8 cellular contexts compared by ENCODE assay signal in the genomic region with DNA sequence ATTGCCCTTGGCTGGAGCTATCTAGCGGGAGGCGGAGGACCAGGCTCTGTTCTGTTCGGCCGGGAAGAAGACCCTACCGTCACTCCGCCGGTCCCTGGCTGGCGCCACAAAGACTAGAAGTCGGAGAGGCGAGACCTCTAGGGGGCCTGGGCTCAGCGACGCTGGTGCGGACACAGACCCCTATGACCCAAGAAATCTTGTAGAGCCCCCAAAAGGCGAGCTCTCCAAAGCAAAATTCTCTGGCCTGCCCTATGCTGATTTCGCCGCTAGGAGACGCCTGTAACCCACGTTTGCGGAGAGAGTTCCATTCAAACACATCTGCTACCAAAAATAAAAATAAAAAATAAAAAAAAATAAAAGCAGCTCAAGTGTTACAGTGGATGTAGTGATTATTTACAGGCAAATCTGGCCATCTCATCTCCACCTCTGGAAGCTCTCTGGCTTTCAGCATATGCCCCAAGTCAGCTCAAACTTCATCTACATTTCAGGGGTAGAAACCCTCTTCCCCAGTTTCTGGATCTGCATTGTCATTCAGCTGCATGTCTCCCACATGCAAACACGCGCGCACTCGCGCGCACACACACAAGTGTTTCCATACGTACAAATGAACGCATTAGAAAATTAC. TPM values are rescaled to one million over a fixed set of nuclear protein-coding genes. Genes with fewer than 3 reads are reported as not detected.
A peak's percentile ranks its signal among the peaks of the same experiment; 100 is the strongest.
DNase-seq lines count a peak whose midpoint lies in the region; TF ChIP-seq lines count a peak whose summit lies in the region.

No MANE protein-coding gene starts in this region.

- H3K27me3 ChIP-seq in HL-60 (ENCODE audit: insufficient read depth, poor library complexity, severe bottlenecking): peaks cover 41% of the 10 kb centered on the region
- H3K27me3 ChIP-seq in trophoblast cell (ENCODE audit: insufficient read depth, low read length): peaks cover 29% of the 10 kb centered on the region

- H4K91ac ChIP-seq in trophoblast cell (ENCODE audit: low read depth, low read length): no peak overlapping the region

- peak overlapping the region; percentile 49 for H3K9ac ChIP-seq in trophoblast cell (ENCODE audit: low read length)

- no peaks in the 10 kb centered on the region for H3K36me3 ChIP-seq in trophoblast cell (ENCODE audit: control insufficient read depth in 1 of 2, insufficient read depth in 2 of 2, low read length in 2 of 2)

- H3K79me1 ChIP-seq in trophoblast cell (ENCODE audit: low read length): no peaks in the 10 kb centered on the region

- H3K79me2 ChIP-seq in trophoblast cell (ENCODE audit: control insufficient read depth, insufficient read depth, low read length, poor library complexity): no peaks in the 10 kb centered on the region

- peak; percentile 97 for TF ChIP-seq CTCF in AG09319 (IDR thresholded peaks at IDR 0.05; ENCODE audit: low read depth, low read length)
- peak; percentile 82 for TF ChIP-seq CTCF in GM13976 (IDR thresholded peaks at IDR 0.05; ENCODE audit: borderline replicate concordance, control extremely low read depth, extremely low read depth, insufficient read depth, missing control alignments)
- TF ChIP-seq CTCF in HL-60 (IDR thresholded peaks at IDR 0.05; ENCODE audit: insufficient read depth, low read length): peak; percentile 73
- peak; percentile 99 for TF ChIP-seq CTCF in fibroblast of villous mesenchyme (IDR thresholded peaks at IDR 0.05; ENCODE audit: insufficient read depth, low read depth, low read length)

- H2AFZ ChIP-seq in trophoblast cell (ENCODE audit: insufficient read depth, low read length, poor library complexity): peak overlapping the region; percentile 39

- H4K8ac ChIP-seq in trophoblast cell (ENCODE audit: low read depth, low read length): no peak overlapping the region

- H3K27ac ChIP-seq in HL-60 (replicated peaks) (no peak overlapping the region), trophoblast cell (ENCODE audit: low read depth, low read length) (no peak overlapping the region)

- no peak overlapping the region for H2AK5ac ChIP-seq in trophoblast cell (ENCODE audit: low read length)

- no peak overlapping the region for H4K12ac ChIP-seq in trophoblast cell (ENCODE audit: low read depth, low read length)

- H3K9me3 ChIP-seq in trophoblast cell (ENCODE audit: insufficient read depth, low read depth, low read length): peaks cover 5% of the 10 kb centered on the region

- H3K4ac ChIP-seq in trophoblast cell (ENCODE audit: low read depth, low read length): no peak overlapping the region

- no CpG with 5 or more reads among the region's 27 CpGs for WGBS in trophoblast cell (ENCODE audit: extremely low coverage, insufficient coverage, insufficient read length)

- no peak overlapping the region for H2BK120ac ChIP-seq in trophoblast cell (ENCODE audit: insufficient read depth, low read length, poor library complexity)

- DNase-seq in AG09319 (ENCODE audit: extremely low read depth, low read depth) (no peak), GM13976 (ENCODE audit: low spot score) (peak; percentile 49), HL-60 (ENCODE audit: low read depth in 1 of 2, low spot score in 1 of 2) (no peak), SKM-1 treated with dmso at 0.1 percent for 144 hours (lab: John Stamatoyannopoulos, UW; ENCODE audit: unreplicated experiment) (peak; percentile 40), fibroblast of villous mesenchyme (ENCODE audit: low read depth) (peak; percentile 55), trophoblast cell (peak in 1 of 2 donors; percentile 60), NCI-H146 (lab: John Stamatoyannopoulos, UW) (no peak)
- DNase-seq in central memory CD4-positive, alpha-beta T cell: no peak

- H3K23ac ChIP-seq in trophoblast cell (ENCODE audit: low read length): no peak overlapping the region

- no peak overlapping the region for H2BK12ac ChIP-seq in trophoblast cell (ENCODE audit: low read length)

- H2BK5ac ChIP-seq in trophoblast cell (ENCODE audit: low read depth, low read length, poor library complexity): no peak overlapping the region

- H3K4me1 ChIP-seq in trophoblast cell (ENCODE audit: control insufficient read depth in 1 of 2, insufficient read depth in 2 of 2, low read length in 2 of 2): peaks cover 16 to 18% of the 10 kb centered on the region in 2 experiments

- H3K18ac ChIP-seq in trophoblast cell (ENCODE audit: low read length): no peak overlapping the region

- no peak overlapping the region for H3K14ac ChIP-seq in trophoblast cell (ENCODE audit: low read length)

- peak overlapping the region; percentile 96 for H3K4me2 ChIP-seq in trophoblast cell (ENCODE audit: low read length)

- in situ Hi-C loops in GM13976 (cut with MboI; ENCODE audit: low sequenced_read_pairs, unreplicated experiment): no loop called here

- no peak overlapping the region for H3K4me3 ChIP-seq in HL-60 (replicated peaks; ENCODE audit: insufficient read depth, low read length)
- peak overlapping the region; percentile 61 for H3K4me3 ChIP-seq in fibroblast of villous mesenchyme (ENCODE audit: low read depth, low read length)
- peak overlapping the region; percentile 56 for H3K4me3 ChIP-seq in trophoblast cell (ENCODE audit: low read depth, low read length)

RNA-seq across cellular contexts. Expression of a gene that starts 2.4 kb away (rescaled TPM):
- total RNA-seq in fibroblast of villous mesenchyme: 16.4 and 25.8 TPM in 2 replicates
- polyA plus RNA-seq in trophoblast cell (2013): 7.7 and 8.3 TPM in 2 replicates

Comparison
In these comparisons a context has a peak if more than half of its experiments do, and no peak if none do; other contexts are left out.
1. DNase-seq: peak in GM13976 (single experiment), SKM-1 treated with dmso at 0.1 percent for 144 hours (single experiment) and fibroblast of villous mesenchyme (single experiment); none in AG09319 (single experiment), HL-60 (0 of 2), central memory CD4-positive, alpha-beta T cell (single experiment) and NCI-H146 (single experiment).
2. Peak in every context shown above with its lines, with median percentiles within 50 percentile points of each other: CTCF ChIP-seq.